ENCODE assay signal across 27 cellular contexts in the genomic region with DNA sequence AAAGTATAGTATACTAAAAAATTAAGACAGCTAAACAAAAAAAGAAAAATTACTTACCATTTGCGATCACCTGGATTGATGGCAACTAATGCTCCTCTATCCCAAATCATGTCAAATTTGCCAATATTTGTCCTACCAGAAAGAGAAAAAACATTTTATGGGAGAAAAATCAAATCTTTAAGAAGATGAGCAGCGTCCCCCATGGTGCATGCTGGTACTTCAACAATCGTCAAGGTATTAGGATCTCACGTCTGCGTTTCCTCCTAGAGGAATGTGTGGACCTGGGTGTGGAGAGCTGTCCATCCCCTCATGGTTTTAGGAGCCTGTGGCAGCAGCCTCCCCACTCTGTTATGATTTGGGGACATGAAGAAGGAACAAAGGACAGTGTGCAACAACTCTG.
"Had no signal": no experiment of that assay in that cellular context is flagged by ENCODE, and none has a peak within 500 bp of the region (broad histone marks: within the 10 kb centered on the region; RNA-seq: fewer than 3 reads in every experiment).

No MANE protein-coding gene starts in this region.

- H3K27me3 ChIP-seq: ascending aorta, body of pancreas, MG63, SJSA1 had no signal

- H3K4me3 ChIP-seq: ascending aorta, body of pancreas, MG63, SJSA1 had no signal

- H3K27me3 Mint-ChIP-seq: activated B cell treated with CpG ODN at 0.5 μM for 24 hours; activated CD4-positive, alpha-beta T cell treated with anti-CD3 and anti-CD28 coated beads, Interleukin-2, amount 10 ng/mL, durations not matched to agents 24 days and 14 days; activated CD8-positive, alpha-beta memory T cell treated with anti-CD3 and anti-CD28 coated beads, Interleukin-2, amount 10 ng/mL, durations not matched to agents 7 days and 5 days; activated naive CD4-positive, alpha-beta T cell treated with anti-CD3 and anti-CD28 coated beads, Interleukin-2, amount 50 U/mL, for 24 hours; activated T-cell treated with anti-CD3 and anti-CD28 coated beads, Interleukin-2, amount 50 U/mL, for 24 hours had no signal

- H3K4me3 Mint-ChIP-seq: activated B cell treated with CpG ODN at 0.5 μM for 24 hours; activated CD4-positive, alpha-beta T cell treated with anti-CD3 and anti-CD28 coated beads, Interleukin-2, amount 10 ng/mL, durations not matched to agents 24 days and 14 days; activated CD8-positive, alpha-beta memory T cell treated with anti-CD3 and anti-CD28 coated beads, Interleukin-2, amount 10 ng/mL, durations not matched to agents 7 days and 5 days; activated naive CD4-positive, alpha-beta T cell treated with anti-CD3 and anti-CD28 coated beads, Interleukin-2, amount 50 U/mL, for 24 hours; activated T-cell treated with anti-CD3 and anti-CD28 coated beads, Interleukin-2, amount 50 U/mL, for 24 hours; activated T-helper 1 cell treated with anti-CD3 and anti-CD28 coated beads, Interleukin-12 subunit alpha, Interleukin-12 subunit beta, Interleukin-2, Interleukin-4 antibody, amounts not matched to agents 30 ng/mL and 10 ng/mL and 1 ng/mL, durations not matched to agents 14 hours and 24 hours and 36 hours; T-helper 1 cell treated with Interleukin-12 subunit alpha and Interleukin-12 subunit beta and Interleukin-4 antibody, amounts not matched to agents 30 μg/mL and 1 μg/mL, for 36 hours had no signal

- H3K9me3 ChIP-seq: ascending aorta, body of pancreas, MG63, SJSA1 had no signal

- H3K4me1 ChIP-seq: ascending aorta, body of pancreas had no signal

- H3K4me2 ChIP-seq: KMS-11 had no signal

- H3K9me3 Mint-ChIP-seq: activated B cell treated with CpG ODN at 0.5 μM for 24 hours; activated CD4-positive, alpha-beta T cell treated with anti-CD3 and anti-CD28 coated beads, Interleukin-2, amount 10 ng/mL, durations not matched to agents 24 days and 14 days; activated naive CD4-positive, alpha-beta T cell treated with anti-CD3 and anti-CD28 coated beads, Interleukin-2, amount 50 U/mL, for 24 hours; activated T-cell treated with anti-CD3 and anti-CD28 coated beads, Interleukin-2, amount 50 U/mL, for 24 hours; activated T-helper 1 cell treated with anti-CD3 and anti-CD28 coated beads, Interleukin-12 subunit alpha, Interleukin-12 subunit beta, Interleukin-2, Interleukin-4 antibody, amounts not matched to agents 30 ng/mL and 10 ng/mL and 1 ng/mL, durations not matched to agents 14 hours and 24 hours and 36 hours; T-helper 1 cell treated with Interleukin-12 subunit alpha and Interleukin-12 subunit beta and Interleukin-4 antibody, amounts not matched to agents 30 μg/mL and 1 μg/mL, for 36 hours had no signal

- DNase-seq: activated B cell treated with CpG ODN at 0.5 μM for 24 hours; activated CD4-positive, alpha-beta T cell treated with anti-CD3 and anti-CD28 coated beads for 1 hour; activated CD4-positive, alpha-beta T cell treated with anti-CD3 and anti-CD28 coated beads, Interleukin-2, amount 10 ng/mL, durations not matched to agents 24 days and 14 days; activated CD4-positive, alpha-beta T cell treated with anti-CD3 and anti-CD28 coated beads, Interleukin-2, amount 50 U/mL, for 48 hours; activated CD8-positive, alpha-beta memory T cell treated with anti-CD3 and anti-CD28 coated beads, Interleukin-2, amount 10 ng/mL, durations not matched to agents 7 days and 5 days; activated effector memory CD4-positive, alpha-beta T cell treated with Interleukin-2 at 50 U/mL for 16 hours; activated naive CD4-positive, alpha-beta T cell; activated T-cell treated with anti-CD3 and anti-CD28 coated beads, Interleukin-2, amount 50 U/mL, for 24 hours; body of pancreas; central memory CD4-positive, alpha-beta T cell; MG63; MV-4-11; NCI-H1092 treated with DMSO at 0.1 percent for 48 hours; NCI-H1417 treated with DMSO at 0.1 percent for 48 hours; NCI-H1694; NCI-H2029; NCI-H2107; NCI-H510A treated with DMSO at 0.1 percent for 48 hours; NCI-H69; NK-92 treated with Interleukin-12 subunit alpha and Interleukin-12 subunit beta, amount 100 ng/mL, for 24 hours; SHP77 had no signal

- H3K27ac Mint-ChIP-seq: activated B cell treated with CpG ODN at 0.5 μM for 24 hours; activated CD4-positive, alpha-beta T cell treated with anti-CD3 and anti-CD28 coated beads, Interleukin-2, amount 10 ng/mL, durations not matched to agents 24 days and 14 days; activated CD8-positive, alpha-beta memory T cell treated with anti-CD3 and anti-CD28 coated beads, Interleukin-2, amount 10 ng/mL, durations not matched to agents 7 days and 5 days; activated naive CD4-positive, alpha-beta T cell treated with anti-CD3 and anti-CD28 coated beads, Interleukin-2, amount 50 U/mL, for 24 hours; activated T-cell treated with anti-CD3 and anti-CD28 coated beads, Interleukin-2, amount 50 U/mL, for 24 hours; activated T-helper 1 cell treated with anti-CD3 and anti-CD28 coated beads, Interleukin-12 subunit alpha, Interleukin-12 subunit beta, Interleukin-2, Interleukin-4 antibody, amounts not matched to agents 30 ng/mL and 10 ng/mL and 1 ng/mL, durations not matched to agents 14 hours and 24 hours and 36 hours; T-helper 1 cell treated with Interleukin-12 subunit alpha and Interleukin-12 subunit beta and Interleukin-4 antibody, amounts not matched to agents 30 μg/mL and 1 μg/mL, for 36 hours had no signal

- H3K9ac ChIP-seq: KMS-11 had no signal

- H3K27ac ChIP-seq: ascending aorta, body of pancreas, KMS-11, SJSA1 had no signal

- H3K4me1 Mint-ChIP-seq: activated B cell treated with CpG ODN at 0.5 μM for 24 hours; activated CD8-positive, alpha-beta memory T cell treated with anti-CD3 and anti-CD28 coated beads, Interleukin-2, amount 10 ng/mL, durations not matched to agents 7 days and 5 days had no signal
